15 cellular contexts compared by ENCODE assay signal in the genomic region with DNA sequence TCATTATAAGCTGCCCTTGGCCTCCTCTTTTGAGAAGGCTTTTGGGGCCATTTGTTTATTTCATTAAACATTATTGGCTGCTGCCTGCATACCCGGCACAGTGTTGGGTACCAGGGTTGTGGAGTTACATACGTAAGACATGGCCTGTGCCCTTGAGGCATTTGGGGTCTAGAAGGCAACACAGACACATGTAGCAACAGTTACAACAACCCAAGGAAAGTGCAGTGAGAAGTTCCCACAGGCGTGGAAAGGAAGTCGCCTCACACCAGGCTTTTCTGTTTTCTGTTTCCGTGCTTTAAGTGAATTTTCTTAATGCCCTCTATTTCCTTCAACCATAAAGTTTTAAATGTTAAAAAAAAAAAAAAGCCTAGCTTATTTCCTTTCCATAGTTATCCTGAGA.
"Had no signal": no experiment of that assay in that cellular context is flagged by ENCODE, and none has a peak within 500 bp of the region (broad histone marks: within the 10 kb centered on the region; RNA-seq: fewer than 3 reads in every experiment).

No MANE protein-coding gene starts in this region.

- H3K27ac Mint-ChIP-seq: activated naive CD4-positive, alpha-beta T cell treated with anti-CD3 and anti-CD28 coated beads, Interleukin-2, amount 50 U/mL, for 24 hours; naive thymus-derived CD4-positive, alpha-beta T cell had no signal

- FAIRE-seq: kidney had no signal

- H3K9me3 Mint-ChIP-seq: activated naive CD4-positive, alpha-beta T cell treated with anti-CD3 and anti-CD28 coated beads, Interleukin-2, amount 50 U/mL, for 24 hours; activated T-cell treated with anti-CD3 and anti-CD28 coated beads, Interleukin-2, amount 50 U/mL, for 4 hours; naive thymus-derived CD4-positive, alpha-beta T cell had no signal

- H3K27ac ChIP-seq: cardiac muscle cell, tibial artery, uterus had no signal

- H3K4me3 Mint-ChIP-seq: activated naive CD4-positive, alpha-beta T cell treated with anti-CD3 and anti-CD28 coated beads, Interleukin-2, amount 50 U/mL, for 24 hours; activated T-cell treated with anti-CD3 and anti-CD28 coated beads, Interleukin-2, amount 50 U/mL, for 4 hours; naive thymus-derived CD4-positive, alpha-beta T cell had no signal

- H3K4me1 ChIP-seq: uterus had no signal

- ATAC-seq: activated T-cell treated with anti-CD3 and anti-CD28 coated beads, Interleukin-2, amount 50 U/mL, for 4 hours; mucosa of descending colon; naive thymus-derived CD4-positive, alpha-beta T cell had no signal

- H3K27me3 ChIP-seq: adrenal gland, cardiac muscle cell, tibial artery, uterus had no signal

- H3K36me3 ChIP-seq: adrenal gland, cardiac muscle cell, left ventricle myocardium inferior, tibial artery, uterus had no signal

- DNase-seq: activated CD4-positive, alpha-beta T cell treated with anti-CD3 and anti-CD28 coated beads for 1 hour; activated CD4-positive, alpha-beta T cell treated with anti-CD3 and anti-CD28 coated beads, Interleukin-2, amount 50 U/mL, for 4 hours; activated effector memory CD4-positive, alpha-beta T cell treated with anti-CD3 and anti-CD28 coated beads, Interleukin-2, amount 50 U/mL, for 16 hours; activated T-cell treated with anti-CD3 and anti-CD28 coated beads, Interleukin-2, amount 50 U/mL, for 4 hours; hippocampal formation; kidney; left ventricle myocardium inferior; mucosa of descending colon; naive thymus-derived CD4-positive, alpha-beta T cell; stimulated activated naive CD4-positive, alpha-beta T cell; tibial artery; uterus had no signal

- H3K4me3 ChIP-seq: adrenal gland, cardiac muscle cell, left ventricle myocardium inferior, mucosa of descending colon, tibial artery, uterus had no signal

- H3K27me3 Mint-ChIP-seq: activated naive CD4-positive, alpha-beta T cell treated with anti-CD3 and anti-CD28 coated beads, Interleukin-2, amount 50 U/mL, for 24 hours; naive thymus-derived CD4-positive, alpha-beta T cell had no signal

- H3K9me3 ChIP-seq: adrenal gland, left ventricle myocardium inferior, mucosa of descending colon, tibial artery, uterus had no signal
